ENCODE assay signal across 24 cellular contexts in genomic region chr1:82062206-82062605, GRCh38.
"Had no signal": no experiment of that assay in that cellular context is flagged by ENCODE, and none has a peak within 500 bp of the region (broad histone marks: within the 10 kb centered on the region; RNA-seq: fewer than 3 reads in every experiment).

No MANE protein-coding gene starts in this region.

- FAIRE-seq: colon, kidney, pancreas had no signal

- ATAC-seq: left ventricle myocardium superior; lower lobe of right lung; natural killer cell; stimulated activated effector memory CD8-positive, alpha-beta T cell treated with anti-CD3 and anti-CD28 coated beads, Interleukin-12 subunit alpha, Interleukin-12 subunit beta, amount 100 ng/mL, for 72 hours had no signal

- H3K9me3 ChIP-seq: esophagus squamous epithelium, lower lobe of right lung, neutrophil, pancreas, right atrium auricular region, sigmoid colon, stomach, thyroid gland, vagina had no signal

- H3K9me3 Mint-ChIP-seq: endodermal cell had no signal

- H3K27ac ChIP-seq: dorsolateral prefrontal cortex, esophagus squamous epithelium, lower lobe of right lung, neutrophil, right atrium auricular region, sigmoid colon, stomach, thyroid gland, vagina had no signal

- H3K4me3 Mint-ChIP-seq: endodermal cell; natural killer cell; stimulated activated effector memory CD8-positive, alpha-beta T cell treated with anti-CD3 and anti-CD28 coated beads, Interleukin-12 subunit alpha, Interleukin-12 subunit beta, amount 100 ng/mL, for 72 hours had no signal

- H3K36me3 ChIP-seq: esophagus squamous epithelium, lower lobe of right lung, neutrophil, pancreas, right atrium auricular region, sigmoid colon, stomach, thyroid gland, vagina had no signal

- DNase-seq: dorsolateral prefrontal cortex; effector CD4-positive, alpha-beta T cell; endodermal cell; erythroblast; esophagus squamous epithelium; foreskin melanocyte; head of caudate nucleus; kidney; left ventricle myocardium superior; lower lobe of right lung; natural killer cell; pancreas; sigmoid colon; stimulated activated CD4-positive, alpha-beta T cell treated with anti-CD3 and anti-CD28 coated beads, Interleukin-2, amount 100 ng/mL, for 24 hours; stimulated activated CD4-positive, alpha-beta T cell treated with anti-CD3 and anti-CD28 coated beads, Interleukin-4, amount 100 ng/mL, for 24 hours; stimulated activated naive CD4-positive, alpha-beta T cell treated with Interleukin-2 at 50 U/mL for 16 hours; stomach; thyroid gland; trophoblast cell had no signal

- H3K4me1 ChIP-seq: esophagus squamous epithelium, lower lobe of right lung, pancreas, sigmoid colon, stomach, thyroid gland, vagina had no signal

- H3K4me3 ChIP-seq: dorsolateral prefrontal cortex, esophagus squamous epithelium, lower lobe of right lung, pancreas, right atrium auricular region, sigmoid colon, stomach, thyroid gland, vagina had no signal

- H3K27ac Mint-ChIP-seq: endodermal cell; natural killer cell; stimulated activated effector memory CD8-positive, alpha-beta T cell treated with anti-CD3 and anti-CD28 coated beads, Interleukin-12 subunit alpha, Interleukin-12 subunit beta, amount 100 ng/mL, for 72 hours had no signal

- H3K36me3 Mint-ChIP-seq: natural killer cell; stimulated activated effector memory CD8-positive, alpha-beta T cell treated with anti-CD3 and anti-CD28 coated beads, Interleukin-12 subunit alpha, Interleukin-12 subunit beta, amount 100 ng/mL, for 72 hours had no signal

- H3K27me3 ChIP-seq: esophagus squamous epithelium, neutrophil, pancreas, right atrium auricular region, sigmoid colon, stomach, thyroid gland, vagina had no signal

- H3K4me1 Mint-ChIP-seq: endodermal cell; natural killer cell; stimulated activated effector memory CD8-positive, alpha-beta T cell treated with anti-CD3 and anti-CD28 coated beads, Interleukin-12 subunit alpha, Interleukin-12 subunit beta, amount 100 ng/mL, for 72 hours had no signal
